Comparison of ENCODE assay signal across 10 cellular contexts in the genomic region with DNA sequence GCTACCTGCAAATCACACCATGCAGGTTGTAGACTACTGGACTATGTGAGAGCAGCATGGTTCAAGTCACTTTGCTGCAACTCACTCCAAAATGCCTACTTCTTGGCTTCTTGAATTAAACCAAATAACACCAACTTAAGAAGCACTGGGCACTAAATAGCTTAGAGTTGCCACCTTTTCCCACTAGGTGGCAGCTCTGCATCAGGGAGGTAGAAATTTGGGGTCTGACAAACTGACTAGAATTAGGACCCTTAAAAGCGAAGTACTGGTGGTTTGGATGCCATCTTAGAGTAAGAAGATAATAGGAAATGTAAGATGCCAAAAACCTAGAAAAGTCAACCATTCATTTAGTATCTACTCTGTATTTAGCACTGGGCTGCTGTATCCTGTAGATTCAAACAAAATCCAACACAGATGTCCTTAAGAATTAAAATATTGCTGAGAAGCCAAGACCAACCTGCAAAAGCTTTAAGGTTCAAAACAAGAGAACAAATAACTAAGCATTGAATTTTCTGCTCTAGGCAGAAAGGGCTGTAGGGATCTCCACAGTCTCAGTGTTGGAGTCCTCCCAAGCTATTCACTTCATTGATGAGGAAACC.
A peak's percentile ranks its signal among the peaks of the same experiment; 100 is the strongest.
DNase-seq lines count a peak whose midpoint lies in the region; ATAC-seq and TF ChIP-seq lines count a peak whose summit lies in the region.
"Had no signal": no experiment of that assay in that cellular context is flagged by ENCODE, and none has a peak within 500 bp of the region (broad histone marks: within the 10 kb centered on the region; RNA-seq: fewer than 3 reads in every experiment).

No MANE protein-coding gene starts in this region.

- peak; percentile 84 for TF ChIP-seq CTCF in BJ (IDR thresholded peaks at IDR 0.05; ENCODE audit: insufficient read depth, low read depth, low read length)
- peak; percentile 88 to 96 for TF ChIP-seq CTCF in GM23338 (conservative IDR thresholded peaks at IDR 0.05; ENCODE audit: low read depth in 2 of 2)
- peak; percentile 67 for TF ChIP-seq CTCF in WI38 (IDR thresholded peaks at IDR 0.05; ENCODE audit: low read depth, low read length)

- H3K4me1 Mint-ChIP-seq in GM23338 = peaks cover 20% of the 10 kb centered on the region
- H3K4me1 Mint-ChIP-seq: activated B cell treated with CpG ODN at 0.5 μM for 24 hours; stimulated activated effector memory CD8-positive, alpha-beta T cell treated with anti-CD3 and anti-CD28 coated beads, Interleukin-12 subunit alpha, Interleukin-12 subunit beta, amount 100 ng/mL, for 72 hours had no signal

- no peaks in the 10 kb centered on the region for H4K20me1 ChIP-seq in GM23338 (replicated peaks; ENCODE audit: insufficient read depth)

- H3K4me1 ChIP-seq in GM23338 (ENCODE audit: insufficient read depth) = peaks cover 12% of the 10 kb centered on the region

- no peak overlapping the region for H3K27ac ChIP-seq in GM23338 (ENCODE audit: low read depth)

- H3K4me3 ChIP-seq in BJ (ENCODE audit: low read depth, low read length) (no peak overlapping the region), GM23338 (no peak overlapping the region), WI38 (ENCODE audit: low read depth, low read length) (no peak overlapping the region)

- no peaks in the 10 kb centered on the region for H3K36me3 Mint-ChIP-seq in GM23338 (ENCODE audit: low read depth)
- H3K36me3 Mint-ChIP-seq: stimulated activated effector memory CD8-positive, alpha-beta T cell treated with anti-CD3 and anti-CD28 coated beads, Interleukin-12 subunit alpha, Interleukin-12 subunit beta, amount 100 ng/mL, for 72 hours had no signal

- peaks cover 4% of the 10 kb centered on the region for H3K27me3 Mint-ChIP-seq in GM23338 (ENCODE audit: insufficient read depth, low read depth, poor library complexity)

- no peaks in the 10 kb centered on the region for H3K9me2 ChIP-seq in GM23338 (ENCODE audit: insufficient read depth)

- no peaks in the 10 kb centered on the region for H3F3A ChIP-seq in GM23338 (replicated peaks; ENCODE audit: low read depth)

- no peaks in the 10 kb centered on the region for H3K27me3 ChIP-seq in BJ (ENCODE audit: control insufficient read depth, insufficient read depth, low read length)
- no peaks in the 10 kb centered on the region for H3K27me3 ChIP-seq in GM23338 (ENCODE audit: insufficient read depth)

- DNase-seq in BJ (ENCODE audit: low read depth) (no peak), GM23338 (ENCODE audit: low spot score) (peak; percentile 76), kidney tubule cell (ENCODE audit: low spot score) (peak; percentile 27), DMS79 (lab: John Stamatoyannopoulos, UW) (no peak), mucosa of gallbladder (ENCODE audit: low spot score) (no peak)
- DNase-seq in stimulated activated CD4-positive, alpha-beta T cell treated with anti-CD3 and anti-CD28 coated beads, Interleukin-12 subunit alpha, Interleukin-12 subunit beta, amount 100 ng/mL, for 4 hours = no peak
- no peak for DNase-seq in stimulated activated CD4-positive, alpha-beta T cell treated with anti-CD3 and anti-CD28 coated beads, Interleukin-4, amount 100 ng/mL, for 24 hours
- DNase-seq: activated B cell treated with CpG ODN at 0.5 μM for 24 hours had no signal

- no peak overlapping the region for H3K4me3 Mint-ChIP-seq in GM23338
- H3K4me3 Mint-ChIP-seq: activated B cell treated with CpG ODN at 0.5 μM for 24 hours; stimulated activated effector memory CD8-positive, alpha-beta T cell treated with anti-CD3 and anti-CD28 coated beads, Interleukin-12 subunit alpha, Interleukin-12 subunit beta, amount 100 ng/mL, for 72 hours had no signal

- no peaks in the 10 kb centered on the region for H3K36me3 ChIP-seq in BJ (ENCODE audit: control insufficient read depth, insufficient read depth, low read length)
- H3K36me3 ChIP-seq in GM23338 (ENCODE audit: insufficient read depth) = no peaks in the 10 kb centered on the region

- ATAC-seq in GM23338 = peak; percentile 73
- ATAC-seq: stimulated activated effector memory CD8-positive, alpha-beta T cell treated with anti-CD3 and anti-CD28 coated beads, Interleukin-12 subunit alpha, Interleukin-12 subunit beta, amount 100 ng/mL, for 72 hours had no signal

- CTCF ChIA-PET in BJ (lab: Yijun Ruan, JAX) = interaction anchor here (0.7 to 7.0 kb wide), 40 partner anchors 8 to 368 kb away, joined by 3 to 89 read pairs (median 6); partner anchors contain the start of gene CCBE1

- POLR2A ChIA-PET in BJ (lab: Charles Lee) = interaction anchor here (0.5 kb wide), 1 partner anchor 191 kb away, joined by 3 read pairs; no protein-coding TSS in a partner anchor

- no peaks in the 10 kb centered on the region for H3K9me3 Mint-ChIP-seq in GM23338
- H3K9me3 Mint-ChIP-seq: activated B cell treated with CpG ODN at 0.5 μM for 24 hours; stimulated activated effector memory CD8-positive, alpha-beta T cell treated with anti-CD3 and anti-CD28 coated beads, Interleukin-12 subunit alpha, Interleukin-12 subunit beta, amount 100 ng/mL, for 72 hours had no signal

- no peak overlapping the region for H3K27ac Mint-ChIP-seq in GM23338
- H3K27ac Mint-ChIP-seq: activated B cell treated with CpG ODN at 0.5 μM for 24 hours; stimulated activated effector memory CD8-positive, alpha-beta T cell treated with anti-CD3 and anti-CD28 coated beads, Interleukin-12 subunit alpha, Interleukin-12 subunit beta, amount 100 ng/mL, for 72 hours had no signal

- no peak overlapping the region for H3K4me2 ChIP-seq in GM23338

- H2AFZ ChIP-seq in GM23338 = no peak overlapping the region

- no peaks in the 10 kb centered on the region for H3K79me2 ChIP-seq in GM23338 (replicated peaks; ENCODE audit: insufficient read depth)

TF ChIP-seq in GM23338, 12 proteins besides CTCF, POLR2A, EP300 and RAD21 (continues in another document):
- no peak for TF ChIP-seq CREB1 (CRISPR knock-in tag; IDR thresholded peaks at IDR 0.05; ENCODE audit: low read depth)
- no peak for TF ChIP-seq NANOG (IDR thresholded peaks at IDR 0.05; ENCODE audit: borderline replicate concordance)
- TF ChIP-seq ETS1 (IDR thresholded peaks at IDR 0.05) = no peak
- TF ChIP-seq, protein P1, sequence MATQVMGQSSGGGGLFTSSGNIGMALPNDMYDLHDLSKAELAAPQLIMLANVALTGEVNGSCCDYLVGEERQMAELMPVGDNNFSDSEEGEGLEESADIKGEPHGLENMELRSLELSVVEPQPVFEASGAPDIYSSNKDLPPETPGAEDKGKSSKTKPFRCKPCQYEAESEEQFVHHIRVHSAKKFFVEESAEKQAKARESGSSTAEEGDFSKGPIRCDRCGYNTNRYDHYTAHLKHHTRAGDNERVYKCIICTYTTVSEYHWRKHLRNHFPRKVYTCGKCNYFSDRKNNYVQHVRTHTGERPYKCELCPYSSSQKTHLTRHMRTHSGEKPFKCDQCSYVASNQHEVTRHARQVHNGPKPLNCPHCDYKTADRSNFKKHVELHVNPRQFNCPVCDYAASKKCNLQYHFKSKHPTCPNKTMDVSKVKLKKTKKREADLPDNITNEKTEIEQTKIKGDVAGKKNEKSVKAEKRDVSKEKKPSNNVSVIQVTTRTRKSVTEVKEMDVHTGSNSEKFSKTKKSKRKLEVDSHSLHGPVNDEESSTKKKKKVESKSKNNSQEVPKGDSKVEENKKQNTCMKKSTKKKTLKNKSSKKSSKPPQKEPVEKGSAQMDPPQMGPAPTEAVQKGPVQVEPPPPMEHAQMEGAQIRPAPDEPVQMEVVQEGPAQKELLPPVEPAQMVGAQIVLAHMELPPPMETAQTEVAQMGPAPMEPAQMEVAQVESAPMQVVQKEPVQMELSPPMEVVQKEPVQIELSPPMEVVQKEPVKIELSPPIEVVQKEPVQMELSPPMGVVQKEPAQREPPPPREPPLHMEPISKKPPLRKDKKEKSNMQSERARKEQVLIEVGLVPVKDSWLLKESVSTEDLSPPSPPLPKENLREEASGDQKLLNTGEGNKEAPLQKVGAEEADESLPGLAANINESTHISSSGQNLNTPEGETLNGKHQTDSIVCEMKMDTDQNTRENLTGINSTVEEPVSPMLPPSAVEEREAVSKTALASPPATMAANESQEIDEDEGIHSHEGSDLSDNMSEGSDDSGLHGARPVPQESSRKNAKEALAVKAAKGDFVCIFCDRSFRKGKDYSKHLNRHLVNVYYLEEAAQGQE (IDR thresholded peaks at IDR 0.05; ENCODE audit: unreplicated experiment) = no peak
- TF ChIP-seq EZH2phosphoT487 (IDR thresholded peaks at IDR 0.05; ENCODE audit: unreplicated experiment) = no peak
- no peak for TF ChIP-seq POLR2AphosphoS5 (IDR thresholded peaks at IDR 0.05; ENCODE audit: low read depth)
- no peak for TF ChIP-seq ZNF331 (CRISPR knock-in tag; IDR thresholded peaks at IDR 0.05; ENCODE audit: low read depth)

Comparison
In these comparisons a context has a peak if more than half of its experiments do, and no peak if none do; other contexts are left out.
1. DNase-seq: peak in GM23338 (single experiment) and kidney tubule cell (single experiment); none in BJ (single experiment), DMS79 (single experiment), stimulated activated CD4-positive, alpha-beta T cell treated with anti-CD3 and anti-CD28 coated beads, Interleukin-12 subunit alpha, Interleukin-12 subunit beta, amount 100 ng/mL, for 4 hours (single experiment), mucosa of gallbladder (single experiment) and stimulated activated CD4-positive, alpha-beta T cell treated with anti-CD3 and anti-CD28 coated beads, Interleukin-4, amount 100 ng/mL, for 24 hours (single experiment).
2. Peak in every context shown above with its lines, with median percentiles within 50 percentile points of each other: CTCF ChIP-seq.